ENCODE assay signal across 1 cellular context in genomic region chr9:110602281-110602680, GRCh38.
TF ChIP-seq lines count a peak whose summit lies in the region.

No MANE protein-coding gene starts in this region.

TF ChIP-seq in HCT116, 20 proteins besides CTCF, POLR2A, EP300 and RAD21 (continued from another document):
- TF ChIP-seq ZBTB33 (IDR thresholded peaks at IDR 0.05; ENCODE audit: extremely low read depth, insufficient replicate concordance, low read length) (no peak), CBX3 (IDR thresholded peaks at IDR 0.05; ENCODE audit: low read depth) (no peak), SP1 (IDR thresholded peaks at IDR 0.05; ENCODE audit: low read depth) (no peak), TCF7L2 (IDR thresholded peaks at IDR 0.05; ENCODE audit: borderline replicate concordance, extremely low read depth, insufficient read depth, insufficient read length) (no peak)
